In genomic region chr20:20609522-20609921, GRCh38 we compare ENCODE assay signal across 16 cellular contexts.
A peak's percentile ranks its signal among the peaks of the same experiment; 100 is the strongest.
DNase-seq lines count a peak whose midpoint lies in the region; ATAC-seq, FAIRE-seq and TF ChIP-seq lines count a peak whose summit lies in the region.
"Had no signal": no experiment of that assay in that cellular context is flagged by ENCODE, and none has a peak within 500 bp of the region (broad histone marks: within the 10 kb centered on the region; RNA-seq: fewer than 3 reads in every experiment).

No MANE protein-coding gene starts in this region.

- POLR2A ChIA-PET in GM12878 (lab: Charles Lee), result no interaction called here

- H4K20me1 ChIP-seq in GM12878 (ENCODE audit: control insufficient read depth, insufficient read depth), result no peaks in the 10 kb centered on the region

- WGBS in GM12878 (ENCODE audit: insufficient coverage, insufficient replicate concordance, low lambda C conversion rate, missing lambda C conversion rate), result 83% methylated on average over 6 of the region's 6 CpGs
- WGBS in psoas muscle, 3 donors, result 36 to 51% (median 43%) methylated on average over 6 of the region's 6 CpGs

- H3K4me1 ChIP-seq in GM12878 (ENCODE audit: control insufficient read depth, insufficient read depth, low read length), result no peaks in the 10 kb centered on the region
- H3K4me1 ChIP-seq in psoas muscle, result no peaks in the 10 kb centered on the region
- peaks cover 12% of the 10 kb centered on the region for H3K4me1 ChIP-seq in lower lobe of right lung
- no peaks in the 10 kb centered on the region for H3K4me1 ChIP-seq in HAP-1

- no peak for TF ChIP-seq CTCF in GM12878 (IDR thresholded peaks at IDR 0.05 in 2 of 3, conservative IDR thresholded peaks at IDR 0.05 in 1 of 3; ENCODE audit: control insufficient read depth in 2 of 3, extremely low read depth in 1 of 3, insufficient read depth in 1 of 3, low read depth in 3 of 3, low read length in 3 of 3)
- no peak for TF ChIP-seq CTCF in psoas muscle (IDR thresholded peaks at IDR 0.05)
- no peak for TF ChIP-seq CTCF in lower lobe of right lung (IDR thresholded peaks at IDR 0.05)

- ATAC-seq in GM12878, result no peak
- peak; percentile 55 to 77 (median 69) for ATAC-seq in psoas muscle
- ATAC-seq in lower lobe of right lung, result no peak
- ATAC-seq: HCT116 had no signal

- TF ChIP-seq EP300 in GM12878 (IDR thresholded peaks at IDR 0.05; ENCODE audit: borderline replicate concordance in 1 of 2, control insufficient read depth in 1 of 2, low read depth in 2 of 2, low read length in 2 of 2), result no peak

- no peak overlapping the region for H3K9ac ChIP-seq in GM12878 (ENCODE audit: control insufficient read depth, insufficient read depth, low read length)
- H3K9ac ChIP-seq: GM23248 had no signal

- H3K27me3 ChIP-seq in GM12878 (replicated peaks in 1 of 2; ENCODE audit: control insufficient read depth in 2 of 2, insufficient read depth in 2 of 2, low read length in 1 of 2), result no peaks in the 10 kb centered on the region
- no peaks in the 10 kb centered on the region for H3K27me3 ChIP-seq in psoas muscle (ENCODE audit: insufficient read depth in 3 of 3, low read length in 2 of 3)
- H3K27me3 ChIP-seq in lower lobe of right lung (ENCODE audit: low read depth), result no peaks in the 10 kb centered on the region
- H3K27me3 ChIP-seq in HAP-1 (ENCODE audit: low read depth), result no peaks in the 10 kb centered on the region

- DNase-seq in GM12878 (ENCODE audit: low read depth, low spot score) (no peak), globus pallidus (ENCODE audit: low spot score) (peak; percentile 25), psoas muscle (no peak), lower lobe of right lung (no peak), urothelium cell line (ENCODE audit: low spot score) (no peak), HAP-1 (ENCODE audit: low spot score in 2 of 2) (no peak)
- DNase-seq: Calu3; CD4-positive, alpha-beta memory T cell; COR-L47; DMS53; GM23248; H7 had no signal

- H3K4me3 ChIP-seq in GM12878 (no peak overlapping the region), psoas muscle (no peak overlapping the region), lower lobe of right lung (no peak overlapping the region), HAP-1 (no peak overlapping the region)
- H3K4me3 ChIP-seq: GM23248 had no signal

- BruUV-seq in GM12878 (replicated peaks; lab: Mats Ljungman, UMichigan), result no TSS peak

- H3K36me3 ChIP-seq in GM12878 (ENCODE audit: control insufficient read depth in 2 of 2, insufficient read depth in 2 of 2, low read length in 1 of 2) (peaks cover 0 to under 1% of the 10 kb centered on the region in 2 experiments; a peak in 2 of 4 replicates), psoas muscle (ENCODE audit: insufficient read depth in 1 of 2, low read depth in 1 of 2) (peaks cover 2 to 63% of the 10 kb centered on the region in 2 donors), lower lobe of right lung (peaks cover 70% of the 10 kb centered on the region), HAP-1 (replicated peaks) (no peaks in the 10 kb centered on the region)

- H2AFZ ChIP-seq in GM12878 (ENCODE audit: control insufficient read depth, low read depth, low read length), result no peak overlapping the region
- H2AFZ ChIP-seq: GM23248 had no signal

- RAD21 ChIA-PET in GM12878 (lab: Charles Lee; ENCODE audit: unreplicated experiment), result no interaction called here

- H3K79me2 ChIP-seq in GM12878 (ENCODE audit: control insufficient read depth, insufficient read depth, low read length), result no peaks in the 10 kb centered on the region

- FAIRE-seq in GM12878 (lab: Jason Lieb, UNC), result no peak
- FAIRE-seq in urothelium cell line (lab: Jason Lieb, UNC), result no peak
- FAIRE-seq: G401.6, GM19239, H1 had no signal

- SMC1A ChIA-PET in GM12878 (lab: Charles Lee; ENCODE audit: uncharacterized antibody, unreplicated experiment), result interaction anchor here (0.6 kb wide), 1 partner anchor 1958 kb away, joined by 3 read pairs; no protein-coding TSS in a partner anchor

- H3K9me3 ChIP-seq in GM12878 (replicated peaks; ENCODE audit: control insufficient read depth, insufficient read depth, low read length) (peaks cover 4% of the 10 kb centered on the region; the same call in 2 of the 3 replicates), psoas muscle (no peaks in the 10 kb centered on the region), lower lobe of right lung (no peaks in the 10 kb centered on the region), HAP-1 (no peaks in the 10 kb centered on the region)

- H3K4me2 ChIP-seq in GM12878 (ENCODE audit: control insufficient read depth, insufficient read depth), result no peak overlapping the region

- TF ChIP-seq RAD21 in GM12878 (IDR thresholded peaks at IDR 0.05; ENCODE audit: insufficient read depth, low read depth, low read length), result no peak

- intact Hi-C loops in GM12878 (cut with micrococcal nuclease; ENCODE audit: unreplicated experiment) (no loop called here), psoas muscle (cut with DNase I) (no loop called here), lower lobe of right lung (cut with DNase I) (no loop called here)

- H3K27ac ChIP-seq in GM12878 (ENCODE audit: control insufficient read depth, insufficient read depth) (no peak overlapping the region), psoas muscle (no peak overlapping the region), lower lobe of right lung (no peak overlapping the region)
- H3K27ac ChIP-seq: GM23248 had no signal

- CTCF ChIA-PET in GM12878 (lab: Yijun Ruan, JAX), result interaction anchor here (0.7 to 3.1 kb wide), 2 partner anchors 15 to 154 kb away, joined by 3 to 24 read pairs; no protein-coding TSS in a partner anchor

- in situ Hi-C loops in GM12878 (cut with MboI) (no loop called here), HAP-1 (cut with MboI; ENCODE audit: low sequenced_read_pairs) (no loop called here)

- TF ChIP-seq POLR2A in GM12878 (IDR thresholded peaks at IDR 0.05; ENCODE audit: low read depth, low read length), result no peak

TF ChIP-seq in GM12878, 131 proteins besides CTCF, POLR2A, EP300 and RAD21:
- TF ChIP-seq PML (IDR thresholded peaks at IDR 0.05; ENCODE audit: low read length) (no peak), FOXK2 (IDR thresholded peaks at IDR 0.05) (0 out of 2 replicates have a peak, but pooled peaks have one; percentile 14)
TF ChIP-seq in GM12878: peak in this region for 1.

Comparison
In these comparisons a context has a peak if more than half of its experiments do, and no peak if none do; other contexts are left out.
1. ATAC-seq: peak in psoas muscle (4 of 4); none in GM12878 (single experiment) and lower lobe of right lung (0 of 2).